In genomic region chr7:23713285-23714235, GRCh38 we compare ENCODE assay signal across 11 cellular contexts. TPM values are rescaled to one million over a fixed set of nuclear protein-coding genes. Genes with fewer than 3 reads are reported as not detected.
DNase-seq lines count a peak whose midpoint lies in the region; ATAC-seq and TF ChIP-seq lines count a peak whose summit lies in the region.
"Had no signal": no experiment of that assay in that cellular context is flagged by ENCODE, and none has a peak within 500 bp of the region (broad histone marks: within the 10 kb centered on the region; RNA-seq: fewer than 3 reads in every experiment).

No MANE protein-coding gene starts in this region.

- peaks cover 9% of the 10 kb centered on the region for H3K9me3 Mint-ChIP-seq in mesothelial cell of epicardium
- H3K9me3 Mint-ChIP-seq in activated T-helper 17 cell treated with anti-CD3 and anti-CD28 coated beads, Interleukin-2, amount 50 U/mL, for 72 hours = no peaks in the 10 kb centered on the region
- H3K9me3 Mint-ChIP-seq: activated CD4-positive, alpha-beta memory T cell treated with anti-CD3 and anti-CD28 coated beads for 36 hours; type B pancreatic cell had no signal

- ATAC-seq in left lung = peak; percentile 74
- no peak for ATAC-seq in activated T-helper 17 cell treated with anti-CD3 and anti-CD28 coated beads, Interleukin-2, amount 50 U/mL, for 72 hours (replicated peaks)
- ATAC-seq in GM21723 (IDR thresholded peaks at IDR 0.05; ENCODE audit: unreplicated experiment) = no peak

- H3K27me3 Mint-ChIP-seq in mesothelial cell of epicardium (ENCODE audit: low read depth) = no peaks in the 10 kb centered on the region
- H3K27me3 Mint-ChIP-seq in activated T-helper 17 cell treated with anti-CD3 and anti-CD28 coated beads, Interleukin-2, amount 50 U/mL, for 72 hours = no peaks in the 10 kb centered on the region

- no peak overlapping the region for H3K4me3 ChIP-seq in left lung

- 0 out of 2 replicates have a peak, but pooled peaks have one; percentile 6 for TF ChIP-seq RAD21 in Ishikawa (IDR thresholded peaks at IDR 0.05; ENCODE audit: low read depth)

- no peaks in the 10 kb centered on the region for H3K27me3 ChIP-seq in left lung

- H3K4me3 Mint-ChIP-seq in mesothelial cell of epicardium = no peak overlapping the region
- H3K4me3 Mint-ChIP-seq in activated T-helper 17 cell treated with anti-CD3 and anti-CD28 coated beads, Interleukin-2, amount 50 U/mL, for 72 hours = no peak overlapping the region
- H3K4me3 Mint-ChIP-seq: activated CD4-positive, alpha-beta memory T cell treated with anti-CD3 and anti-CD28 coated beads for 36 hours; type B pancreatic cell had no signal

- no peaks in the 10 kb centered on the region for H3K4me1 Mint-ChIP-seq in mesothelial cell of epicardium
- H3K4me1 Mint-ChIP-seq in activated T-helper 17 cell treated with anti-CD3 and anti-CD28 coated beads, Interleukin-2, amount 50 U/mL, for 72 hours = no peaks in the 10 kb centered on the region

- TF ChIP-seq CTCF in AG09319 (IDR thresholded peaks at IDR 0.05; ENCODE audit: low read depth, low read length) (no peak), left lung (IDR thresholded peaks at IDR 0.05) (no peak), mesothelial cell of epicardium (IDR thresholded peaks at IDR 0.05; ENCODE audit: unreplicated experiment) (no peak)

- intact Hi-C loops in left lung (cut with DNase I) = loop anchor here in 1 of 2 donors (5.0 to 10.0 kb wide), 2 partner anchors 141 to 169 kb away; no protein-coding TSS in a partner anchor

- H3K36me3 Mint-ChIP-seq in mesothelial cell of epicardium = no peaks in the 10 kb centered on the region
- H3K36me3 Mint-ChIP-seq in activated T-helper 17 cell treated with anti-CD3 and anti-CD28 coated beads, Interleukin-2, amount 50 U/mL, for 72 hours (ENCODE audit: low read depth) = no peaks in the 10 kb centered on the region
- H3K36me3 Mint-ChIP-seq: activated CD4-positive, alpha-beta memory T cell treated with anti-CD3 and anti-CD28 coated beads for 36 hours; type B pancreatic cell had no signal

- H3K27ac Mint-ChIP-seq in mesothelial cell of epicardium = no peak overlapping the region
- no peak overlapping the region for H3K27ac Mint-ChIP-seq in activated T-helper 17 cell treated with anti-CD3 and anti-CD28 coated beads, Interleukin-2, amount 50 U/mL, for 72 hours
- H3K27ac Mint-ChIP-seq: activated CD4-positive, alpha-beta memory T cell treated with anti-CD3 and anti-CD28 coated beads for 36 hours; type B pancreatic cell had no signal

- no peaks in the 10 kb centered on the region for H3K4me1 ChIP-seq in left lung

- no peaks in the 10 kb centered on the region for H3K36me3 ChIP-seq in left lung

- H3K9me3 ChIP-seq in left lung = no peaks in the 10 kb centered on the region

- TF ChIP-seq EP300 in Ishikawa (IDR thresholded peaks at IDR 0.05; ENCODE audit: borderline replicate concordance) = peak; percentile 48; the same call in 1 of the 2 replicates

- peak; percentile 30 for DNase-seq in AG09319 (ENCODE audit: extremely low read depth, low read depth)
- peak; percentile 89 for DNase-seq in astrocyte of the hippocampus (ENCODE audit: low read depth, low spot score)
- no peak for DNase-seq in left lung
- no peak for DNase-seq in mesothelial cell of epicardium (ENCODE audit: low spot score in 2 of 2, unreplicated experiment in 2 of 2)
- no peak for DNase-seq in NCI-H2107 (lab: John Stamatoyannopoulos, UW)
- DNase-seq: activated CD4-positive, alpha-beta memory T cell treated with anti-CD3 and anti-CD28 coated beads for 36 hours; NCI-H345 had no signal

- H3K27ac ChIP-seq in left lung = no peak overlapping the region

TF ChIP-seq in Ishikawa, 13 proteins besides CTCF, POLR2A, EP300 and RAD21:
- no peak for TF ChIP-seq CEBPB (IDR thresholded peaks at IDR 0.05)
- TF ChIP-seq TEAD4 (IDR thresholded peaks at IDR 0.05) = peak; percentile 94
- no peak for TF ChIP-seq REST (IDR thresholded peaks at IDR 0.05; ENCODE audit: low read depth)
- TF ChIP-seq, protein P1, sequence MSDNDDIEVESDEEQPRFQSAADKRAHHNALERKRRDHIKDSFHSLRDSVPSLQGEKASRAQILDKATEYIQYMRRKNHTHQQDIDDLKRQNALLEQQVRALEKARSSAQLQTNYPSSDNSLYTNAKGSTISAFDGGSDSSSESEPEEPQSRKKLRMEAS (IDR thresholded peaks at IDR 0.05) = no peak
- TF ChIP-seq, protein P2, sequence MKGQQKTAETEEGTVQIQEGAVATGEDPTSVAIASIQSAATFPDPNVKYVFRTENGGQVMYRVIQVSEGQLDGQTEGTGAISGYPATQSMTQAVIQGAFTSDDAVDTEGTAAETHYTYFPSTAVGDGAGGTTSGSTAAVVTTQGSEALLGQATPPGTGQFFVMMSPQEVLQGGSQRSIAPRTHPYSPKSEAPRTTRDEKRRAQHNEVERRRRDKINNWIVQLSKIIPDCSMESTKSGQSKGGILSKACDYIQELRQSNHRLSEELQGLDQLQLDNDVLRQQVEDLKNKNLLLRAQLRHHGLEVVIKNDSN (IDR thresholded peaks at IDR 0.05) = no peak
- 0 out of 2 replicates have a peak, but pooled peaks have one; percentile 9 for TF ChIP-seq NFIC (IDR thresholded peaks at IDR 0.05)
- no peak for TF ChIP-seq CREB1 (IDR thresholded peaks at IDR 0.05; ENCODE audit: low read depth)
- TF ChIP-seq EGR1 (IDR thresholded peaks at IDR 0.05) = no peak
- TF ChIP-seq ZBTB7A (IDR thresholded peaks at IDR 0.05; ENCODE audit: low read depth) = no peak
- TF ChIP-seq TCF12 (IDR thresholded peaks at IDR 0.05; ENCODE audit: low read depth) = 0 out of 2 replicates have a peak, but pooled peaks have one; percentile 37
- TF ChIP-seq TAF1 (IDR thresholded peaks at IDR 0.05; ENCODE audit: low read depth) = no peak
- peak; percentile 22; the same call in 1 of the 2 replicates for TF ChIP-seq YY1 (IDR thresholded peaks at IDR 0.05; ENCODE audit: low read depth)
- TF ChIP-seq FOXM1 (IDR thresholded peaks at IDR 0.05; ENCODE audit: borderline replicate concordance, low read depth) = no peak

RNA-seq across cellular contexts. Expression of gene STK31, which starts 3.5 kb away (rescaled TPM):
- total RNA-seq in left lung = 1 to 10 TPM; 1.3 to 1.4 TPM
- total RNA-seq in mesothelial cell of epicardium = 0.72 to 1.3 TPM (median 0.94 TPM) in 3 replicates
- under 1 TPM; 0.19 to 0.52 TPM for total RNA-seq in activated T-helper 17 cell treated with anti-CD3 and anti-CD28 coated beads, Interleukin-2, amount 50 U/mL, for 72 hours
- total RNA-seq: activated CD4-positive, alpha-beta memory T cell treated with anti-CD3 and anti-CD28 coated beads for 36 hours had no signal

RNA-seq across cellular contexts. Expression of gene FAM221A, which starts 33.6 kb away (rescaled TPM):
- total RNA-seq in left lung (1 to 10 TPM; 7.6 to 9.3 TPM), mesothelial cell of epicardium (16.9 to 18.6 TPM (median 18.4 TPM) in 3 replicates)
- total RNA-seq in activated T-helper 17 cell treated with anti-CD3 and anti-CD28 coated beads, Interleukin-2, amount 50 U/mL, for 72 hours = 1 to 10 TPM; 5.9 to 8.3 TPM

Comparison
In these comparisons a context has a peak if more than half of its experiments do, and no peak if none do; other contexts are left out.
1. DNase-seq: peak in AG09319 (single experiment) and astrocyte of the hippocampus (single experiment); none in left lung (0 of 2), mesothelial cell of epicardium (0 of 2) and NCI-H2107 (single experiment).